In the genomic region with DNA sequence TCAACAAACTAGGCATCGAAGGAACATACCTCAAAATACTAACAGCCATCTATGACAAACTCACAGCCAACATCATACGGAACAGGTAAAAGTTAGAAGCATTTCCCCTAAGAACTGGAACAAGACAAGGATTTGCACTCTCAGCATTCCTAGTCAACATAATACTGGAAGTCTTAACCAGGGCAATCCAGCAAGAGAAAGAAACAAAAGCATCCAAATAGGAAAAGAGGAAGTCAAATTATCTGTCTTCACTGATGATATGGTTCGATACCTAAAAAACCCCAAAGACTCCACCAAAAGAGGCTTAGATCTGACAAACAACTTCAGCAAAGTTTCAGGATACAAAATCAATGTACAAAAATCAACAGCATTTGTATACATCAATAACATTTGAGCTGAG, we compare ENCODE assay signal across 9 cellular contexts. TPM values are rescaled to one million over a fixed set of nuclear protein-coding genes. Genes with fewer than 3 reads are reported as not detected.
"Had no signal": no experiment of that assay in that cellular context is flagged by ENCODE, and none has a peak within 500 bp of the region (broad histone marks: within the 10 kb centered on the region; RNA-seq: fewer than 3 reads in every experiment).

No MANE protein-coding gene starts in this region.

- DNase-seq: H9, HCEC 1CT, KG1 had no signal

- H3K4me2 ChIP-seq: GM23338 had no signal

- ATAC-seq: GM23338 had no signal

- H2AFZ ChIP-seq: GM23338 had no signal

- H3K27ac ChIP-seq: HL-60 had no signal

- H3K4me3 ChIP-seq: GM23338 had no signal

- FAIRE-seq: H1, H54 had no signal

RNA-seq across cellular contexts. Expression of a gene that starts 32.5 kb away (rescaled TPM):
- total RNA-seq: GM23338, H1, H9, HT1080 had no signal
- polyA plus RNA-seq: GM23338, H1, IgD-negative memory B cell had no signal

RNA-seq across cellular contexts. Expression of a gene that starts 33.3 kb away (rescaled TPM):
- total RNA-seq: H1 had no signal
